In the genomic region with DNA sequence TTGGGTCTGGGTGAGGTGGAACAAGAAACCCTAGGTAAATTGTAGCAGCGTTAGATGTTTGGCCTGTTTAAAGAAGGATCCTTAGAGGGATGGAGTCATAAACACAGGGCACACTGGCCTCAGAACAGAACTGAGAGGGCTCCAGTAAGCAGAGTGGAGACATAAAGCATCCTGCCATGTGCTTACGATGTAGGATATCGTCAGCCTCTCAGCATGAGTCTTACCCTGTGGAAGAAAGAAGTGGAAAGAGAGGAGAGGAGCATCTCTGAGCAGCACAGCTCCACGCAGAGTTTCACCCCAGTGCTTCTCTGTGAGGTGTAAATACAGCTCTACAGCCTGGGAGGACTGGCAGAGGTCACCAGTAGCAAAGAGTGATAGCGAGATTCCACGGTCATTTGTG, we compare ENCODE assay signal across 11 cellular contexts. TPM values are rescaled to one million over a fixed set of nuclear protein-coding genes. Genes with fewer than 3 reads are reported as not detected.
DNase-seq lines count a peak whose midpoint lies in the region; ATAC-seq, FAIRE-seq and TF ChIP-seq lines count a peak whose summit lies in the region.
"Had no signal": no experiment of that assay in that cellular context is flagged by ENCODE, and none has a peak within 500 bp of the region (broad histone marks: within the 10 kb centered on the region; RNA-seq: fewer than 3 reads in every experiment).

No MANE protein-coding gene starts in this region.

- no peak for TF ChIP-seq CTCF in left lung (IDR thresholded peaks at IDR 0.05)
- TF ChIP-seq CTCF in stomach (IDR thresholded peaks at IDR 0.05), result no peak
- TF ChIP-seq CTCF in right lobe of liver (IDR thresholded peaks at IDR 0.05), result no peak

- FAIRE-seq in RCC 7860 (lab: Jason Lieb, UNC) (no peak), urothelium cell line (lab: Jason Lieb, UNC) (no peak)

- H3K36me3 ChIP-seq in left lung (no peaks in the 10 kb centered on the region), stomach (no peaks in the 10 kb centered on the region), right lobe of liver (no peaks in the 10 kb centered on the region)

- H3K4me1 ChIP-seq in left lung, result peaks cover 4 to 15% of the 10 kb centered on the region in 2 donors
- peaks cover 8 to 50% (median 29%) of the 10 kb centered on the region in 4 donors for H3K4me1 ChIP-seq in stomach
- H3K4me1 ChIP-seq in right lobe of liver, result peaks cover 0 to 18% (median 9%) of the 10 kb centered on the region in 4 donors

- ATAC-seq in left lung (no peak), right lobe of liver (no peak)
- ATAC-seq: activated CD8-positive, alpha-beta T cell treated with anti-CD3 and anti-CD28 coated beads, Interleukin-2, amount 10 ng/mL, durations not matched to agents 7 days and 5 days had no signal

- no peak overlapping the region for H3K4me3 ChIP-seq in left lung
- H3K4me3 ChIP-seq in stomach, result no peak overlapping the region
- no peak overlapping the region for H3K4me3 ChIP-seq in right lobe of liver

- TF ChIP-seq POLR2A in stomach (IDR thresholded peaks at IDR 0.05) (no peak), right lobe of liver (IDR thresholded peaks at IDR 0.05) (no peak)

- DNase-seq in dermis blood vessel endothelial cell (peak; percentile 30), left lung (no peak), stomach (no peak), RCC 7860 (ENCODE audit: low spot score) (no peak), right lobe of liver (no peak), urothelium cell line (ENCODE audit: low spot score) (no peak)
- DNase-seq in stimulated activated CD4-positive, alpha-beta T cell treated with anti-CD3 and anti-CD28 coated beads, Interleukin-12 subunit alpha, Interleukin-12 subunit beta, amount 100 ng/mL, for 4 hours, result no peak
- DNase-seq: activated CD8-positive, alpha-beta T cell treated with anti-CD3 and anti-CD28 coated beads, Interleukin-2, amount 10 ng/mL, durations not matched to agents 7 days and 5 days; COR-L47; stimulated activated CD4-positive, alpha-beta T cell treated with anti-CD3 and anti-CD28 coated beads, Interleukin-2, amount 100 ng/mL, for 24 hours had no signal

- TF ChIP-seq EP300 in Ishikawa (IDR thresholded peaks at IDR 0.05; ENCODE audit: borderline replicate concordance) (no peak), stomach (IDR thresholded peaks at IDR 0.05) (no peak)

- H3K9me3 ChIP-seq in left lung (no peaks in the 10 kb centered on the region), stomach (no peaks in the 10 kb centered on the region), right lobe of liver (no peaks in the 10 kb centered on the region)

- H3K27me3 ChIP-seq in left lung, result no peaks in the 10 kb centered on the region
- no peaks in the 10 kb centered on the region for H3K27me3 ChIP-seq in stomach
- H3K27me3 ChIP-seq in right lobe of liver, result no peaks in the 10 kb centered on the region

- H3K27ac ChIP-seq in left lung (peak overlapping the region; percentile 27 to 66), stomach (peak overlapping the region in 4 of 5 donors; percentile 57 to 81 (median 67)), right lobe of liver (no peak overlapping the region)

- WGBS in stomach, 5 donors, result 66 to 73% (median 71%) methylated on average over 6 of the region's 6 CpGs
- 85% methylated on average over 6 of the region's 6 CpGs for WGBS in right lobe of liver (ENCODE audit: insufficient coverage, low coverage, low lambda C conversion rate, missing lambda C conversion rate)

- no peak for TF ChIP-seq RAD21 in Ishikawa (IDR thresholded peaks at IDR 0.05; ENCODE audit: low read depth)

- intact Hi-C loops in left lung (cut with DNase I) (no loop called here), stomach (cut with DNase I; ENCODE audit: low total_unique reads) (no loop called here), right lobe of liver (cut with DNase I) (no loop called here)

TF ChIP-seq in Ishikawa, 13 proteins besides CTCF, POLR2A, EP300 and RAD21:
- no peak for TF ChIP-seq FOXM1 (IDR thresholded peaks at IDR 0.05; ENCODE audit: borderline replicate concordance, low read depth)
- TF ChIP-seq, protein P1, sequence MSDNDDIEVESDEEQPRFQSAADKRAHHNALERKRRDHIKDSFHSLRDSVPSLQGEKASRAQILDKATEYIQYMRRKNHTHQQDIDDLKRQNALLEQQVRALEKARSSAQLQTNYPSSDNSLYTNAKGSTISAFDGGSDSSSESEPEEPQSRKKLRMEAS (IDR thresholded peaks at IDR 0.05), result peak; percentile 13; the same call in 1 of the 2 replicates

RNA-seq across cellular contexts. Expression of gene SORBS2, which starts 27.8 kb away (rescaled TPM):
- total RNA-seq in dermis blood vessel endothelial cell (104 and 200 TPM in 2 replicates), left lung (10 to 100 TPM; 36.5 to 50.8 TPM), stomach (100 to 1,000 TPM in 4 of 5 donors, 1 to 10 TPM in 1; 9.0 to 908 (median 235) TPM), right lobe of liver (100 to 1,000 TPM in 4 of 6 experiments, 10 to 100 TPM in 2; 60.8 to 144 (median 107) TPM)
- 10 to 100 TPM; 20.0 to 31.2 (median 23.8) TPM for polyA plus RNA-seq in stomach
- total RNA-seq: activated CD8-positive, alpha-beta T cell treated with anti-CD3 and anti-CD28 coated beads, Interleukin-2, amount 10 ng/mL, durations not matched to agents 7 days and 5 days had no signal

Comparison
In these comparisons a context has a peak if more than half of its experiments do, and no peak if none do; other contexts are left out.
1. H3K27ac ChIP-seq: peak in left lung (2 of 2) and stomach (4 of 5); none in right lobe of liver (0 of 3).